Comparison of ENCODE assay signal across 19 cellular contexts in genomic region chr12:7102582-7102981, GRCh38. TPM values are rescaled to one million over a fixed set of nuclear protein-coding genes. Genes with fewer than 3 reads are reported as not detected.
"Had no signal": no experiment of that assay in that cellular context is flagged by ENCODE, and none has a peak within 500 bp of the region (broad histone marks: within the 10 kb centered on the region; RNA-seq: fewer than 3 reads in every experiment).

No MANE protein-coding gene starts in this region.

- H3K4me1 ChIP-seq: neural progenitor cell had no signal

- DNase-seq: activated CD4-positive, alpha-beta T cell treated with anti-CD3 and anti-CD28 coated beads, Interleukin-2, amount 50 U/mL, for 1 hour; activated CD4-positive, CD25-positive, alpha-beta regulatory T cell; activated effector memory CD4-positive, alpha-beta T cell treated with Interleukin-2 at 50 U/mL for 16 hours; anterior cingulate cortex; brain microvascular endothelial cell; effector CD8-positive, alpha-beta T cell; foreskin melanocyte; kidney glomerular epithelial cell; lower lobe of right lung; midbrain; stimulated activated CD4-positive, alpha-beta T cell treated with anti-CD3 and anti-CD28 coated beads, Interleukin-2, amount 100 ng/mL, for 24 hours; SW 1271 had no signal

- H3K4me3 ChIP-seq: lower lobe of right lung, neural progenitor cell, ovary, tibial artery, vagina had no signal

- ATAC-seq: activated naive CD4-positive, alpha-beta T cell treated with anti-CD3 and anti-CD28 coated beads, Interleukin-2, amount 50 U/mL, for 72 hours had no signal

- H2AFZ ChIP-seq: neural progenitor cell had no signal

- H3K27ac ChIP-seq: brain microvascular endothelial cell, lower lobe of right lung, neural progenitor cell, vagina had no signal

- H3K27me3 ChIP-seq: brain microvascular endothelial cell, neural progenitor cell, ovary, tibial artery, vagina had no signal

- H3K4me2 ChIP-seq: neural progenitor cell had no signal

- H3K27ac Mint-ChIP-seq: neural progenitor cell had no signal

- H3K36me3 ChIP-seq: brain microvascular endothelial cell, ovary had no signal

- H3K4me3 Mint-ChIP-seq: neural progenitor cell had no signal

RNA-seq across cellular contexts. Expression of gene RBP5, which starts 26.1 kb away (rescaled TPM):
- total RNA-seq: activated naive CD4-positive, alpha-beta T cell treated with anti-CD3 and anti-CD28 coated beads, Interleukin-2, amount 50 U/mL, for 72 hours; fibroblast of lung; myocyte had no signal
- polyA plus RNA-seq: fibroblast of lung had no signal
